ENCODE assay signal across 8 cellular contexts in genomic region chr16:589658-590159, GRCh38. TPM values are rescaled to one million over a fixed set of nuclear protein-coding genes. Genes with fewer than 3 reads are reported as not detected.
A peak's percentile ranks its signal among the peaks of the same experiment; 100 is the strongest.
DNase-seq lines count a peak whose midpoint lies in the region; TF ChIP-seq lines count a peak whose summit lies in the region.

Gene RAB40C (plus strand): TSS chr16:590066. CDS start chr16:590292, 226 bp downstream.

- H3K27ac Mint-ChIP-seq in nephron progenitor cell: peak within 1 kb of the TSS; percentile 99
- H3K27ac Mint-ChIP-seq in stimulated activated naive CD8-positive, alpha-beta T cell treated with anti-CD3 and anti-CD28 coated beads, Interleukin-15, Interleukin-2, amounts not matched to agents 100 ng/mL and 50 ng/mL, for 24 hours: peak within 1 kb of the TSS; percentile 98

- peaks cover 11% of the 10 kb centered on the region for H3K27me3 Mint-ChIP-seq in nephron progenitor cell (ENCODE audit: low read depth, poor library complexity)
- H3K27me3 Mint-ChIP-seq in stimulated activated naive CD8-positive, alpha-beta T cell treated with anti-CD3 and anti-CD28 coated beads, Interleukin-15, Interleukin-2, amounts not matched to agents 100 ng/mL and 50 ng/mL, for 24 hours: no peaks in the 10 kb centered on the region

- peak within 1 kb of the TSS; percentile 97 for H3K4me3 ChIP-seq in HAP-1
- peak within 1 kb of the TSS; percentile 99 for H3K4me3 ChIP-seq in MG63
- peak within 1 kb of the TSS; percentile 91 for H3K4me3 ChIP-seq in fibroblast of the aortic adventitia (ENCODE audit: low read depth, low read length)

- TF ChIP-seq CTCF in fibroblast of the aortic adventitia (IDR thresholded peaks at IDR 0.05; ENCODE audit: insufficient read depth, low read length) (no peak), nephron progenitor cell (IDR thresholded peaks at IDR 0.05) (no peak)

- in situ Hi-C loops in G401 (cut with HindIII; ENCODE audit: low sequenced_read_pairs) (no loop called here), HAP-1 (cut with MboI; ENCODE audit: low sequenced_read_pairs) (no loop called here)

- H3K36me3 Mint-ChIP-seq in nephron progenitor cell (ENCODE audit: low read depth): peaks cover 7% of the 10 kb centered on the region
- H3K36me3 Mint-ChIP-seq in stimulated activated naive CD8-positive, alpha-beta T cell treated with anti-CD3 and anti-CD28 coated beads, Interleukin-15, Interleukin-2, amounts not matched to agents 100 ng/mL and 50 ng/mL, for 24 hours (ENCODE audit: low read depth): peaks cover 7% of the 10 kb centered on the region

- H3K27me3 ChIP-seq in HAP-1 (ENCODE audit: low read depth) (no peaks in the 10 kb centered on the region), MG63 (no peaks in the 10 kb centered on the region)

- peaks cover 67% of the 10 kb centered on the region for H3K4me1 Mint-ChIP-seq in nephron progenitor cell
- peaks cover 25% of the 10 kb centered on the region for H3K4me1 Mint-ChIP-seq in stimulated activated naive CD8-positive, alpha-beta T cell treated with anti-CD3 and anti-CD28 coated beads, Interleukin-15, Interleukin-2, amounts not matched to agents 100 ng/mL and 50 ng/mL, for 24 hours (ENCODE audit: low read depth)

- no peaks in the 10 kb centered on the region for H3K9me3 Mint-ChIP-seq in nephron progenitor cell
- no peaks in the 10 kb centered on the region for H3K9me3 Mint-ChIP-seq in stimulated activated naive CD8-positive, alpha-beta T cell treated with anti-CD3 and anti-CD28 coated beads, Interleukin-15, Interleukin-2, amounts not matched to agents 100 ng/mL and 50 ng/mL, for 24 hours

- H3K36me3 ChIP-seq in HAP-1 (replicated peaks) (no peaks in the 10 kb centered on the region; the same call in 1 of the 2 replicates), MG63 (peaks cover 10% of the 10 kb centered on the region)

- peak within 1 kb of the TSS; percentile 98 for H3K4me3 Mint-ChIP-seq in nephron progenitor cell
- H3K4me3 Mint-ChIP-seq in stimulated activated naive CD8-positive, alpha-beta T cell treated with anti-CD3 and anti-CD28 coated beads, Interleukin-15, Interleukin-2, amounts not matched to agents 100 ng/mL and 50 ng/mL, for 24 hours: peak within 1 kb of the TSS; percentile 91

- DNase-seq in G401 (ENCODE audit: low spot score) (peak; percentile 99), HAP-1 (ENCODE audit: low spot score in 2 of 2) (peak; percentile 93 to 99), MG63 (peak; percentile 99), SHP77 treated with DMSO at 0.1 percent for 48 hours (lab: John Stamatoyannopoulos, UW) (peak; percentile 90), fibroblast of the aortic adventitia (ENCODE audit: low read depth) (peak; percentile 98), nephron progenitor cell (peak; percentile 99)
- peak; percentile 99 for DNase-seq in activated effector memory CD4-positive, alpha-beta T cell treated with anti-CD3 and anti-CD28 coated beads, Interleukin-2, amount 50 U/mL, for 16 hours

- H3K4me1 ChIP-seq in HAP-1: 0 out of 2 replicates have a peak, but pooled peaks cover 5% of the 10 kb centered on the region

- no peaks in the 10 kb centered on the region for H3K9me3 ChIP-seq in HAP-1
- H3K9me3 ChIP-seq in MG63: no peaks in the 10 kb centered on the region

RNA-seq across cellular contexts. Expression of gene RAB40C, which starts in this region (rescaled TPM):
- 28.6 and 32.2 TPM in 2 replicates for total RNA-seq in G401 (2014; rRNA removed; shearing (Covaris generic))
- 12.4 and 20.8 TPM in 2 replicates for total RNA-seq in MG63 (2014; rRNA removed; shearing (Covaris generic); ENCODE audit: low replicate concordance)
- 12.0 and 14.6 TPM in 2 replicates for total RNA-seq in fibroblast of the aortic adventitia (ENCODE audit: low replicate concordance)

Comparison
In these comparisons a context has a peak if more than half of its experiments do, and no peak if none do; other contexts are left out.
1. Peak in every context shown above with its lines: DNase-seq and H3K4me3 ChIP-seq.